ENCODE assay signal across 8 cellular contexts in the genomic region with DNA sequence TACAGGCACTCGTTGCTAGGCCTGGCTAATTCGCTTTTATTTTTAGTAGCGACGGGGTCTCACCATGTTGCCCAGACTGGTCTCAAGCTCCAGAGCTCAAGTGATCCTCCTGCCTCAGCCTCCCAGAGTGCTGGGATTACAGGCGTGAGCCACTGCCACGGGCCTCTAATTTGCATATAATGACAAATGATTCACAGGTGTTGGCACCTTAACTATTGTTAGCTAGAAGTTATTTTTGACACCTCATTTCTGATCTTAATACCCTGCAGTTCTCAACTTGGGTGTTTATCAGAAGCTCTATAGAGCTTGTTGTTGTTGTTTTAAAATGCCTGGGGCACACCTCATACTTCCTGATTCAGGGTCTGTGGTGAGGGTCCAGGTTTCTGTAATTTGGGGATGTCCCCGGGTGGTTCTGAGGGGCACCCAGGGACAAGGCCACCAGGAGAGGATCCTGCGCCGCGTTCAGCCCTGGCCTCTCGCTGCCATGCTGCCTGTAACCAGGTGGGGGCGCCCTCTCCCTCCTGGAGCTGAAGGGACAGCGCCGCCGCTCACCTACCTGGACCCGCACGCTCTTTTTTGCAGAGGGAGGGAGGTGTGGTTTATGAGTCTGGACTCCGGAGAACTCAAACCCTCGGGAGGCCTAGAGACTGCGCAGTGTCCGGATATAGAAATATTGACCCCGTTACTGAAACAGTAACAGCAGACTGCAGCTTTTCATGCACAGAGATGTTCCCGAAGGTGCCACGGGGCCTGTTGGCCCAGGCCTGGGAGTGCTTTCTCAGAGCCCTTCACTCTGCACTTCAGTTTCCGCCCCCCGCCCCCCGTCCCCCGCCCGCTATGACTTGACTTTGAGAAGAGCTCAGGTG. TPM values are rescaled to one million over a fixed set of nuclear protein-coding genes. Genes with fewer than 3 reads are reported as not detected.
A peak's percentile ranks its signal among the peaks of the same experiment; 100 is the strongest.
DNase-seq lines count a peak whose midpoint lies in the region; ATAC-seq, FAIRE-seq and TF ChIP-seq lines count a peak whose summit lies in the region.

No MANE protein-coding gene starts in this region.

- intact Hi-C loops in gastrocnemius medialis (cut with DNase I; ENCODE audit: low total_unique reads): loop anchor here (2.0 kb wide), 1 partner anchor 132 kb away; a partner anchor contains a TSS

- peaks cover 21% of the 10 kb centered on the region for H3K4me1 Mint-ChIP-seq in T-helper 2 cell treated with Interferon-gamma antibody and Interleukin-4, amounts not matched to agents 5 μg/mL and 100 μg/mL, for 36 hours (ENCODE audit: low read depth)
- H3K4me1 Mint-ChIP-seq in astrocyte (ENCODE audit: low read depth, unreplicated experiment): no peaks in the 10 kb centered on the region

- CTCF ChIA-PET in GM10248 (lab: Yijun Ruan, JAX): interaction anchor here (0.7 to 10.6 kb wide), 91 partner anchors 7 to 911 kb away, joined by 3 to 114 read pairs (median 5); a partner anchor contains a TSS
- CTCF ChIA-PET in HEK293T (lab: Yijun Ruan, JAX): interaction anchor here (0.6 to 2.7 kb wide), 19 partner anchors 11 to 758 kb away, joined by 3 to 17 read pairs (median 5); a partner anchor contains a TSS

- H3K4me3 Mint-ChIP-seq in T-helper 2 cell treated with Interferon-gamma antibody and Interleukin-4, amounts not matched to agents 5 μg/mL and 100 μg/mL, for 36 hours: peak overlapping the region; percentile 61
- H3K4me3 Mint-ChIP-seq in astrocyte (ENCODE audit: unreplicated experiment): peak overlapping the region; percentile 45

- H3K9me3 ChIP-seq in astrocyte (ENCODE audit: insufficient read depth, low read depth, low read length): no peaks in the 10 kb centered on the region
- no peaks in the 10 kb centered on the region for H3K9me3 ChIP-seq in gastrocnemius medialis

- DNase-seq in GM10248 (ENCODE audit: extremely low spot score): peak; percentile 86
- peak; percentile 92 for DNase-seq in HEK293T (ENCODE audit: extremely low spot score)
- peak; percentile 80 for DNase-seq in NB4 (ENCODE audit: low read depth)
- DNase-seq in T-helper 2 cell treated with Interferon-gamma antibody and Interleukin-4, amounts not matched to agents 5 μg/mL and 100 μg/mL, for 36 hours (ENCODE audit: low spot score): peak; percentile 73
- DNase-seq in astrocyte (ENCODE audit: low read depth): peak; percentile 29
- peak; percentile 15 to 89 (median 64) for DNase-seq in hypothalamus (lab: John Stamatoyannopoulos, UW)
- DNase-seq in gastrocnemius medialis: peak in 1 of 2 donors; percentile 29
- DNase-seq in NK-92 (lab: John Stamatoyannopoulos, UW; ENCODE audit: unreplicated experiment): no peak

- in situ Hi-C loops in gastrocnemius medialis (cut with MboI; ENCODE audit: low sequenced_read_pairs in 4 of 4): loop anchor here in 2 of 4 donors (25.0 kb wide), 3 partner anchors 314 to 739 kb away; a partner anchor contains a TSS

- peaks cover 24% of the 10 kb centered on the region for H3K27me3 Mint-ChIP-seq in T-helper 2 cell treated with Interferon-gamma antibody and Interleukin-4, amounts not matched to agents 5 μg/mL and 100 μg/mL, for 36 hours (ENCODE audit: low read depth)
- H3K27me3 Mint-ChIP-seq in astrocyte (ENCODE audit: low read depth, unreplicated experiment): peaks cover 26% of the 10 kb centered on the region

- TF ChIP-seq CTCF in GM10248 (IDR thresholded peaks at IDR 0.05; ENCODE audit: control extremely low read depth, extremely low read depth, low read depth, missing control alignments) (peak; percentile 99), NB4 (IDR thresholded peaks at IDR 0.05; ENCODE audit: low read depth, low read length) (peak; percentile 94), astrocyte (IDR thresholded peaks at IDR 0.05; ENCODE audit: insufficient read depth, low read depth, low read length) (peak; percentile 84), gastrocnemius medialis (IDR thresholded peaks at IDR 0.05 in 4 of 5, conservative IDR thresholded peaks at IDR 0.05 in 1 of 5) (peak; percentile 48 to 76 (median 67))

- H3K4me1 ChIP-seq in astrocyte (ENCODE audit: insufficient read depth, low read length): peaks cover 3% of the 10 kb centered on the region
- no peaks in the 10 kb centered on the region for H3K4me1 ChIP-seq in gastrocnemius medialis

- peak overlapping the region; percentile 80 for H2AFZ ChIP-seq in astrocyte (ENCODE audit: low read depth, low read length)

- H3K36me3 ChIP-seq in astrocyte (ENCODE audit: insufficient read depth, low read length) (no peaks in the 10 kb centered on the region), gastrocnemius medialis (no peaks in the 10 kb centered on the region)

- H3K4me2 ChIP-seq in astrocyte (ENCODE audit: low read length): peak overlapping the region; percentile 84

- peaks cover 7% of the 10 kb centered on the region for H3K9me3 Mint-ChIP-seq in T-helper 2 cell treated with Interferon-gamma antibody and Interleukin-4, amounts not matched to agents 5 μg/mL and 100 μg/mL, for 36 hours
- peaks cover 1% of the 10 kb centered on the region for H3K9me3 Mint-ChIP-seq in astrocyte (ENCODE audit: unreplicated experiment)

- ATAC-seq in gastrocnemius medialis: peak; percentile 30 to 53

- H3K27me3 ChIP-seq in astrocyte (ENCODE audit: insufficient read depth, low read length): peaks cover 6% of the 10 kb centered on the region
- no peaks in the 10 kb centered on the region for H3K27me3 ChIP-seq in gastrocnemius medialis

- FAIRE-seq in astrocyte (lab: Jason Lieb, UNC): no peak

- H3K36me3 Mint-ChIP-seq in T-helper 2 cell treated with Interferon-gamma antibody and Interleukin-4, amounts not matched to agents 5 μg/mL and 100 μg/mL, for 36 hours (ENCODE audit: low read depth): peaks cover 2% of the 10 kb centered on the region
- H3K36me3 Mint-ChIP-seq in astrocyte (ENCODE audit: low read depth, unreplicated experiment): no peaks in the 10 kb centered on the region

- H3K4me3 ChIP-seq in NB4 (ENCODE audit: low read depth, low read length) (no peak overlapping the region), astrocyte (ENCODE audit: insufficient read depth, low read depth, low read length) (peak overlapping the region; percentile 37), gastrocnemius medialis (no peak overlapping the region)

- H3K27ac ChIP-seq in astrocyte (ENCODE audit: low read depth, low read length) (no peak overlapping the region), gastrocnemius medialis (no peak overlapping the region)

- POLR2A ChIA-PET in GM10248 (lab: Yijun Ruan, JAX) (no interaction called here), HEK293T (lab: Yijun Ruan, JAX) (interaction anchor here (1.0 to 2.9 kb wide), 4 partner anchors 23 to 337 kb away, joined by 3 to 11 read pairs (median 7); a partner anchor contains a TSS)

- H4K20me1 ChIP-seq in astrocyte (ENCODE audit: insufficient read depth, low read length): no peaks in the 10 kb centered on the region

- no peak overlapping the region for H3K9ac ChIP-seq in astrocyte (ENCODE audit: low read length)

- no peak overlapping the region for H3K27ac Mint-ChIP-seq in T-helper 2 cell treated with Interferon-gamma antibody and Interleukin-4, amounts not matched to agents 5 μg/mL and 100 μg/mL, for 36 hours
- no peak overlapping the region for H3K27ac Mint-ChIP-seq in astrocyte (ENCODE audit: unreplicated experiment)

- TF ChIP-seq POLR2A in NB4 (IDR thresholded peaks at IDR 0.05; ENCODE audit: extremely low read depth, insufficient read length) (no peak), gastrocnemius medialis (IDR thresholded peaks at IDR 0.05) (no peak)

- H3K79me2 ChIP-seq in astrocyte (ENCODE audit: insufficient read depth, low read length): no peaks in the 10 kb centered on the region

TF ChIP-seq in HEK293T, 16 proteins besides CTCF, POLR2A, EP300 and RAD21:
- TF ChIP-seq CTBP1 (IDR thresholded peaks at IDR 0.05; ENCODE audit: borderline replicate concordance): no peak
- no peak for TF ChIP-seq SUZ12 (IDR thresholded peaks at IDR 0.05)
- TF ChIP-seq ARNT (IDR thresholded peaks at IDR 0.05): peak; percentile 70
TF ChIP-seq in HEK293T: peak in this region for 1.

RNA-seq across cellular contexts. Expression of a gene that starts 23.0 kb away (rescaled TPM):
- 1.4 and 1.6 TPM in 2 replicates for total RNA-seq in astrocyte
- not detected for total RNA-seq in gastrocnemius medialis
